In the genomic region with DNA sequence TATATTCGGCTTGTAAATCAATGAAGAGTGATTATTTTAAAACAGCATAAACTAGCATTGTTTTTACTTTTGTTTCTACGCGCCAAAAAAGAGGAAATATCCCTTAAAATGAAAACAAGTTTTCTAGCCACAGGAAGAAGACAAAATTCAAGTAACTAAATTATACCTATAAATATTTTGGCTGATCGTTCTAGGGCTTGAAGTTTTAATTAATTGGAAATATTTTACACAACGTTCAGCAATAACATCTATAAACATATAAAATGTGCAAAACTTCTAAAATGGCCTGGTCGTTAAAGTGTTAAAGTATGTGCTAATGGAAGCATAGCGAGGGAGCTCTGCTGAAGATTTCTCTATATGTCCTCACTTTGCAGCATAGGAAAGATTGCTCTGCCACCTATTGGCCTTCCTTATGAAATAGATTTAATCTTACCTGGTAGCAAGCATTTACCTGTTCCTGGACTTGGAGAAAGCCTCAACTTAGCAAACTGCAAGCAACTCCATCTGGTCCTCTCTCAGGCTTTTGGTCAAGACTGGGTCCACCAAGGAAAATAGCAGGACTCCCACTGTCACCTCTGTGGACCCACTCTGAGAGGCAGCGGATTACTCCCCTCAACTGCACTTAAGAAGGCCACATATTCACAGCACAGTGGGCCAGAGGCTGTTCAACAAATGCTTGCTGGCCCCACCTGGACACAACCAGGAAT, we compare ENCODE assay signal across 8 cellular contexts.
DNase-seq lines count a peak whose midpoint lies in the region; ATAC-seq and TF ChIP-seq lines count a peak whose summit lies in the region.

No MANE protein-coding gene starts in this region.

- H3K4me1 ChIP-seq in left lung, result peaks cover 0 to 18% of the 10 kb centered on the region in 2 donors
- no peaks in the 10 kb centered on the region for H3K4me1 ChIP-seq in thoracic aorta (ENCODE audit: control insufficient read depth in 1 of 2, low read depth in 2 of 2)

- H3K27ac ChIP-seq in left lung (no peak overlapping the region), thoracic aorta (no peak overlapping the region)

- intact Hi-C loops in left lung (cut with DNase I), result no loop called here

- DNase-seq in AG08395 (ENCODE audit: low spot score), result peak; percentile 30
- DNase-seq in NCI-H146 (lab: John Stamatoyannopoulos, UW), result peak; percentile 69
- peak; percentile 8 for DNase-seq in T follicular helper cell (ENCODE audit: low read depth)
- DNase-seq in central memory CD4-positive, alpha-beta T cell, result peak; percentile 56
- no peak for DNase-seq in left lung
- DNase-seq in thoracic aorta (ENCODE audit: low spot score), result no peak
- DNase-seq in midbrain (lab: John Stamatoyannopoulos, UW), result no peak

- H3K4me3 ChIP-seq in left lung, result peak overlapping the region in 1 of 2 donors; percentile 4
- H3K4me3 ChIP-seq in thoracic aorta, result no peak overlapping the region

- H3K9me3 ChIP-seq in left lung, result no peaks in the 10 kb centered on the region
- no peaks in the 10 kb centered on the region for H3K9me3 ChIP-seq in thoracic aorta

- TF ChIP-seq CTCF in left lung (IDR thresholded peaks at IDR 0.05) (peak; percentile 11 to 16), thoracic aorta (IDR thresholded peaks at IDR 0.05) (peak; percentile 36)

- H3K27me3 ChIP-seq in left lung (no peaks in the 10 kb centered on the region), thoracic aorta (replicated peaks; ENCODE audit: insufficient read depth) (no peaks in the 10 kb centered on the region)

- ATAC-seq in GM18858 (IDR thresholded peaks at IDR 0.05; ENCODE audit: unreplicated experiment), result peak; percentile 53
- ATAC-seq in left lung, result peak; percentile 95
- ATAC-seq in thoracic aorta (ENCODE audit: insufficient number of reproducible peaks, low FRiP score, low read depth), result no peak

- no peaks in the 10 kb centered on the region for H3K36me3 ChIP-seq in left lung
- no peaks in the 10 kb centered on the region for H3K36me3 ChIP-seq in thoracic aorta

Comparison
In these comparisons a context has a peak if more than half of its experiments do, and no peak if none do; other contexts are left out.
1. DNase-seq: peak in AG08395 (single experiment), NCI-H146 (single experiment), T follicular helper cell (single experiment) and central memory CD4-positive, alpha-beta T cell (single experiment); none in left lung (0 of 2), thoracic aorta (single experiment) and midbrain (single experiment).